ENCODE assay signal across 1 cellular context in the genomic region with DNA sequence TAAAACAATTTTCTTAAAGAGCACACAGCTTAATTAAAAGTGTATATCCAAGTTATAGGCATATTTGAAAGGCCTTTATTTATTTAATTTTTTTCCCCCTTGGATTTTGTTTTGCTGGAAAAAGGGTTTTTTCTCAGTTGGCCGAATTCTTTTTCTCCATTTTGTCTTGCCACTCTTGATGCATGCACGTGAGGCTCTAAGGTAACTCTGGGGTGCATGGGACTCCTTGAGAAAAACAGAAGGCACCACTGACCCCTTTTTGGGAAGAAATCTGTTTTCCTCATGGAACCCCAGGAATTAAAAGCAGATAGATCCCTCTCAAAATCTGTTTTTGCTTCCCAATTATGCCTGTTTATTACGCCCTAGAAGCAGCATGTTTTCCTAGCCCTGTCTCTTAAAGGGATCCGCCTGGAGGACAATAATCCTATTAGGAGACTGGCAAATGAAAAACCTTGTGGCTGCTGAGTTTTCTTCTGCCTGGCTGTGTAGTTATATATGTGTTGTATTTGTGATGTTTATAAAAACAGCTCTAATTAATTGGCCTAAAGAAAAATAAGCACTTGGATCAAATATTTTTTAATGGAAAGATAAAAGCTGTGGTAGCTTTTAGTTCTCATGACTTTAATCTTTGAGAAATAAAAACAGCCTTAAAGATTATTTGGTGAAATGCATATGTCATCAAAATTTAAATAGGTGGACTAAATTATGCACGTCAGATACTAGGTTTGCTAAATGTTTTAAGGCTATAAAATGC.
TF ChIP-seq lines count a peak whose summit lies in the region.

No MANE protein-coding gene starts in this region.

TF ChIP-seq in H1, 55 proteins besides CTCF, POLR2A, EP300 and RAD21:
- TF ChIP-seq RBBP5 (IDR thresholded peaks at IDR 0.05; ENCODE audit: borderline replicate concordance, low read depth, low read length) = no peak
- TF ChIP-seq CTBP2 (IDR thresholded peaks at IDR 0.05; ENCODE audit: borderline replicate concordance, insufficient read depth, insufficient read length, low read length) = no peak
- no peak for TF ChIP-seq BCL11A (IDR thresholded peaks at IDR 0.05; ENCODE audit: low read depth in 2 of 2, low read length in 2 of 2)
- no peak for TF ChIP-seq FOSL1 (IDR thresholded peaks at IDR 0.05; ENCODE audit: insufficient read depth, low read depth, low read length)
- TF ChIP-seq TAF7 (optimal IDR thresholded peaks at IDR 0.05; ENCODE audit: borderline replicate concordance, low read depth, low read length) = no peak
- TF ChIP-seq RNF2 (IDR thresholded peaks at IDR 0.05; ENCODE audit: borderline replicate concordance, low read depth, low read length, missing control alignments, poor library complexity, severe bottlenecking) = no peak
- TF ChIP-seq, protein P1, sequence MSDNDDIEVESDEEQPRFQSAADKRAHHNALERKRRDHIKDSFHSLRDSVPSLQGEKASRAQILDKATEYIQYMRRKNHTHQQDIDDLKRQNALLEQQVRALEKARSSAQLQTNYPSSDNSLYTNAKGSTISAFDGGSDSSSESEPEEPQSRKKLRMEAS (IDR thresholded peaks at IDR 0.05) = peak; percentile 29; the same call in 1 of the 2 replicates
- TF ChIP-seq EZH2 (IDR thresholded peaks at IDR 0.05; ENCODE audit: low read depth, low read length, severe bottlenecking) = no peak
- TF ChIP-seq CHD1 (IDR thresholded peaks at IDR 0.05; ENCODE audit: low read depth, low read length) = no peak; the same call in 1 of the 2 replicates
- TF ChIP-seq PHF8 (conservative IDR thresholded peaks at IDR 0.05; ENCODE audit: low read depth, low read length) = 0 out of 2 replicates have a peak, but pooled peaks have one; percentile 15
- no peak for TF ChIP-seq SP4 (IDR thresholded peaks at IDR 0.05; ENCODE audit: low read length)
- TF ChIP-seq CHD2 (IDR thresholded peaks at IDR 0.05; ENCODE audit: low read length) = no peak
- TF ChIP-seq JUND (IDR thresholded peaks at IDR 0.05; ENCODE audit: low read length) = no peak
